Comparison of ENCODE assay signal across 19 cellular contexts in genomic region chr11:12696911-12697581, GRCh38. TPM values are rescaled to one million over a fixed set of nuclear protein-coding genes. Genes with fewer than 3 reads are reported as not detected.
DNase-seq lines count a peak whose midpoint lies in the region; ATAC-seq and TF ChIP-seq lines count a peak whose summit lies in the region.
"Had no signal": no experiment of that assay in that cellular context is flagged by ENCODE, and none has a peak within 500 bp of the region (broad histone marks: within the 10 kb centered on the region; RNA-seq: fewer than 3 reads in every experiment).

No MANE protein-coding gene starts in this region.

- H2AFZ ChIP-seq in IMR-90 (replicated peaks; ENCODE audit: low read length, poor library complexity) = peak overlapping the region; percentile 24

- no peak for TF ChIP-seq RAD21 in IMR-90 (IDR thresholded peaks at IDR 0.05; ENCODE audit: low read length)

- H3K9me3 ChIP-seq in BLaER1 = no peaks in the 10 kb centered on the region
- no peaks in the 10 kb centered on the region for H3K9me3 ChIP-seq in IMR-90 (ENCODE audit: control insufficient read depth, insufficient read depth, low read length)
- peaks cover 3% of the 10 kb centered on the region for H3K9me3 ChIP-seq in RWPE2 (ENCODE audit: severe bottlenecking)
- H3K9me3 ChIP-seq: spleen, uterus had no signal

- H3K9me1 ChIP-seq in IMR-90 (ENCODE audit: insufficient read depth, low read length) = peaks cover 33% of the 10 kb centered on the region

- TF ChIP-seq POLR2A in IMR-90 (IDR thresholded peaks at IDR 0.05; ENCODE audit: low read depth, low read length) = no peak

- POLR2A ChIA-PET in IMR-90 (lab: Charles Lee; ENCODE audit: unreplicated experiment) = interaction anchor here (0.5 kb wide), 1 partner anchor 167 kb away, joined by 3 read pairs; no protein-coding TSS in a partner anchor

- H2AK5ac ChIP-seq in IMR-90 (ENCODE audit: low read depth, low read length) = peak overlapping the region; percentile 30; the same call in 1 of the 2 replicates

- no peaks in the 10 kb centered on the region for H4K20me1 ChIP-seq in BLaER1
- peaks cover 93% of the 10 kb centered on the region for H4K20me1 ChIP-seq in IMR-90 (ENCODE audit: insufficient read depth, low read length)

- H3K23ac ChIP-seq in IMR-90 (ENCODE audit: low read depth, low read length) = peak overlapping the region; percentile 34; the same call in 1 of the 2 replicates

- CTCF ChIA-PET in IMR-90 (lab: Yijun Ruan, JAX) = no interaction called here

- no peak overlapping the region for H3K56ac ChIP-seq in IMR-90 (ENCODE audit: extremely low read depth, insufficient read depth, low read length)

- BruUV-seq in IMR-90 (replicated peaks; lab: Mats Ljungman, UMichigan) = no TSS peak

- 0 out of 3 replicates have a peak overlapping the region, but pooled peaks have one; percentile 1 for H2BK15ac ChIP-seq in IMR-90 (ENCODE audit: low read depth, low read length)

- H3K79me1 ChIP-seq in IMR-90 (ENCODE audit: low read depth in 1 of 2, low read length in 2 of 2) = peaks cover 18 to 77% of the 10 kb centered on the region in 2 experiments; a peak in 3 of 4 replicates

- no peak overlapping the region for H4K91ac ChIP-seq in IMR-90 (ENCODE audit: insufficient read depth, low read depth, low read length)

- dilution Hi-C loops in IMR-90 (cut with HindIII; ENCODE audit: low sequenced_read_pairs, unreplicated experiment) = loop anchor here (25.0 kb wide), 1 partner anchor 190 kb away; no protein-coding TSS in a partner anchor

- ATAC-seq in IMR-90 (ENCODE audit: low read depth) = no peak
- peak; percentile 61 for ATAC-seq in RWPE2 (ENCODE audit: low read depth)
- ATAC-seq in GM19395 (IDR thresholded peaks at IDR 0.05; ENCODE audit: unreplicated experiment) = no peak
- ATAC-seq: activated T-helper 17 cell treated with anti-CD3 and anti-CD28 coated beads, Interleukin-2, amount 50 U/mL, for 72 hours; naive thymus-derived CD8-positive, alpha-beta T cell had no signal

- peak overlapping the region; percentile 70 for H3K14ac ChIP-seq in IMR-90 (replicated peaks; ENCODE audit: low read depth, low read length)

- H3K36me3 ChIP-seq in BLaER1 (no peaks in the 10 kb centered on the region), IMR-90 (ENCODE audit: control insufficient read depth, insufficient read depth, low read length) (no peaks in the 10 kb centered on the region; the same call in 1 of the 2 replicates), RWPE2 (ENCODE audit: low read depth) (no peaks in the 10 kb centered on the region; the same call in 1 of the 2 replicates)
- H3K36me3 ChIP-seq: cardiac muscle cell, spleen, uterus had no signal

- H3K27me3 ChIP-seq in BLaER1 (no peaks in the 10 kb centered on the region; the same call in 1 of the 2 replicates), IMR-90 (ENCODE audit: control insufficient read depth, insufficient read depth, low read length) (no peaks in the 10 kb centered on the region), RWPE2 (ENCODE audit: insufficient read depth, poor library complexity, severe bottlenecking) (no peaks in the 10 kb centered on the region)
- H3K27me3 ChIP-seq: cardiac muscle cell, uterus had no signal

- TF ChIP-seq CTCF in IMR-90 (conservative IDR thresholded peaks at IDR 0.05; ENCODE audit: low read depth, low read length) = no peak
- TF ChIP-seq CTCF in RWPE2 (IDR thresholded peaks at IDR 0.05; ENCODE audit: poor library complexity, severe bottlenecking) = no peak

- H4K5ac ChIP-seq in IMR-90 (ENCODE audit: low read depth, low read length) = no peak overlapping the region

- in situ Hi-C loops in IMR-90 (cut with MboI; ENCODE audit: low sequenced_read_pairs) = no loop called here

- no peak overlapping the region for H2BK120ac ChIP-seq in IMR-90 (ENCODE audit: low read depth, low read length)

- WGBS in IMR-90 (ENCODE audit: extremely low coverage in 2 of 2, insufficient read length in 1 of 2), 2 experiments = 88% methylated on average over 4 of the region's 5 CpGs; no CpG with 5 or more reads in 1 of the 2 experiments

- H3K4me2 ChIP-seq in BLaER1 = peak overlapping the region; percentile 63
- H3K4me2 ChIP-seq in IMR-90 (ENCODE audit: low read depth, low read length) = no peak overlapping the region

- H3K4me1 ChIP-seq in BLaER1 (peaks cover 49% of the 10 kb centered on the region), IMR-90 (ENCODE audit: control insufficient read depth, insufficient read depth, low read length) (peaks cover 46% of the 10 kb centered on the region), RWPE2 (ENCODE audit: insufficient read depth, poor library complexity, severe bottlenecking) (peaks cover 70% of the 10 kb centered on the region)

- H3K27ac ChIP-seq in BLaER1 (no peak overlapping the region), IMR-90 (ENCODE audit: insufficient read depth, low read length) (peak overlapping the region; percentile 1; the same call in 1 of the 2 replicates), RWPE2 (ENCODE audit: poor library complexity, severe bottlenecking) (peak overlapping the region; percentile 99)
- H3K27ac ChIP-seq: cardiac muscle cell, SK-N-MC had no signal

- H2BK5ac ChIP-seq in IMR-90 (ENCODE audit: low read depth, low read length, poor library complexity, severe bottlenecking) = no peak overlapping the region

- H3K18ac ChIP-seq in IMR-90 (ENCODE audit: low read depth, low read length) = peak overlapping the region; percentile 27; the same call in 1 of the 2 replicates

- peak overlapping the region; percentile 28; the same call in 1 of the 2 replicates for H3K4ac ChIP-seq in IMR-90 (ENCODE audit: low read depth, low read length)

- H2BK20ac ChIP-seq in IMR-90 (ENCODE audit: low read depth, low read length) = no peak overlapping the region

- H2AK9ac ChIP-seq in IMR-90 (replicated peaks; ENCODE audit: low read depth, low read length, poor library complexity) = no peak overlapping the region

- DNase-seq in IMR-90 = no peak
- DNase-seq in RWPE2 (ENCODE audit: low spot score) = no peak
- DNase-seq in kidney tubule cell (ENCODE audit: low spot score) = peak; percentile 93
- no peak for DNase-seq in stimulated activated CD8-positive, alpha-beta memory T cell treated with anti-CD3 and anti-CD28 coated beads, Interleukin-4, amount 100 ng/mL, for 48 hours
- DNase-seq in NOMO-1 treated with dmso at 0.1 percent for 144 hours (lab: John Stamatoyannopoulos, UW; ENCODE audit: unreplicated experiment) = no peak
- DNase-seq in RPMI8226 = no peak
- DNase-seq: activated CD4-positive, alpha-beta T cell treated with anti-CD3 and anti-CD28 coated beads for 1 hour; AML-193; GF-D8; Kasumi-1; naive thymus-derived CD8-positive, alpha-beta T cell; NCI-H524 treated with DMSO at 0.1 percent for 48 hours; spleen; uterus had no signal

- peak overlapping the region in 1 of 2 experiments; percentile 6; a peak in 1 of 4 replicates for H4K8ac ChIP-seq in IMR-90 (ENCODE audit: low read depth in 2 of 2, low read length in 2 of 2)

- intact Hi-C loops in IMR-90 (cut with micrococcal nuclease) = no loop called here

- H3K4me3 ChIP-seq in BLaER1 = no peak overlapping the region
- H3K4me3 ChIP-seq in IMR-90 (ENCODE audit: insufficient read depth, low read depth, low read length) = no peak overlapping the region
- no peak overlapping the region for H3K4me3 ChIP-seq in RWPE2 (ENCODE audit: severe bottlenecking)
- H3K4me3 ChIP-seq: cardiac muscle cell, SK-N-MC, spleen, uterus had no signal

- no peak overlapping the region for H3K9ac ChIP-seq in BLaER1
- H3K9ac ChIP-seq in IMR-90 (ENCODE audit: low read depth, low read length) = no peak overlapping the region

TF ChIP-seq in IMR-90, 13 proteins besides CTCF, POLR2A, EP300 and RAD21:
- no peak for TF ChIP-seq CHD1 (IDR thresholded peaks at IDR 0.05; ENCODE audit: low read depth, low read length)
- TF ChIP-seq RCOR1 (IDR thresholded peaks at IDR 0.05; ENCODE audit: insufficient replicate concordance, low read length) = no peak
- TF ChIP-seq MXI1 (IDR thresholded peaks at IDR 0.05; ENCODE audit: borderline replicate concordance, low read depth, low read length) = no peak
- no peak for TF ChIP-seq BHLHE40 (IDR thresholded peaks at IDR 0.05; ENCODE audit: low read depth, low read length)
- TF ChIP-seq RFX5 (IDR thresholded peaks at IDR 0.05; ENCODE audit: low read depth, low read length) = no peak
- no peak for TF ChIP-seq MAFK (IDR thresholded peaks at IDR 0.05; ENCODE audit: low read depth, low read length)
- no peak for TF ChIP-seq SMC3 (IDR thresholded peaks at IDR 0.05; ENCODE audit: low read depth, low read length)
- TF ChIP-seq USF2 (IDR thresholded peaks at IDR 0.05; ENCODE audit: low read depth, low read length) = no peak
- TF ChIP-seq NFE2L2 (IDR thresholded peaks at IDR 0.05; ENCODE audit: low read depth, low read length) = no peak
- TF ChIP-seq MAZ (IDR thresholded peaks at IDR 0.05; ENCODE audit: borderline replicate concordance, low read depth, low read length) = no peak
- TF ChIP-seq FOS (IDR thresholded peaks at IDR 0.05; ENCODE audit: low read depth, low read length) = no peak
- TF ChIP-seq CEBPB (IDR thresholded peaks at IDR 0.05; ENCODE audit: low read depth, low read length) = no peak
- no peak for TF ChIP-seq ELK1 (IDR thresholded peaks at IDR 0.05; ENCODE audit: borderline replicate concordance, low read depth, low read length)
TF ChIP-seq in IMR-90: peak in this region for 0.

RNA-seq across cellular contexts. Expression of gene TEAD1, which starts 22.8 kb away (rescaled TPM):
- 69.2 and 95.5 TPM in 2 replicates for total RNA-seq in IMR-90 (2012; rRNA removed)
- 45.4 and 51.8 TPM in 2 replicates for polyA plus RNA-seq in IMR-90 (2012; rRNA removed)
- 15.4 and 16.1 TPM in 2 replicates for polyA plus RNA-seq in IMR-90 (2012; cell fraction: cytosol; rRNA removed)
- 38.7 and 130 TPM in 2 replicates for polyA plus RNA-seq in IMR-90 (2012; cell fraction: nucleus; rRNA removed; ENCODE audit: low replicate concordance)
- total RNA-seq: naive thymus-derived CD8-positive, alpha-beta T cell had no signal
- polyA plus RNA-seq: naive thymus-derived CD8-positive, alpha-beta T cell had no signal
